Comparison of ENCODE assay signal across 32 cellular contexts in genomic region chr4:145048817-145049216, GRCh38.
"Had no signal": no experiment of that assay in that cellular context is flagged by ENCODE, and none has a peak within 500 bp of the region (broad histone marks: within the 10 kb centered on the region; RNA-seq: fewer than 3 reads in every experiment).

No MANE protein-coding gene starts in this region.

- H3K4me3 Mint-ChIP-seq: activated B cell treated with CpG ODN at 0.5 μM for 24 hours; activated CD4-positive, alpha-beta memory T cell treated with anti-CD3 and anti-CD28 coated beads, Interleukin-2, amount 10 ng/mL, durations not matched to agents 7 days and 5 days; activated CD8-positive, alpha-beta memory T cell treated with anti-CD3 and anti-CD28 coated beads, Interleukin-2, amount 10 ng/mL, durations not matched to agents 7 days and 5 days; activated naive CD4-positive, alpha-beta T cell treated with anti-CD3 and anti-CD28 coated beads, Interleukin-2, amount 50 U/mL, for 24 hours; activated naive CD8-positive, alpha-beta T cell treated with anti-CD3 and anti-CD28 coated beads, Interleukin-2, amount 10 ng/mL, durations not matched to agents 7 days and 5 days; brain had no signal

- DNase-seq: activated B cell treated with CpG ODN at 0.5 μM for 24 hours; activated CD4-positive, alpha-beta memory T cell treated with anti-CD3 and anti-CD28 coated beads, Interleukin-2, amount 10 ng/mL, durations not matched to agents 7 days and 5 days; activated CD4-positive, alpha-beta T cell treated with anti-CD3 and anti-CD28 coated beads for 4 hours; activated CD4-positive, CD25-positive, alpha-beta regulatory T cell treated with anti-CD3 and anti-CD28 coated beads, Interleukin-2, amount 50 U/mL, for 72 hours; activated CD8-positive, alpha-beta memory T cell treated with anti-CD3 and anti-CD28 coated beads for 24 hours; activated CD8-positive, alpha-beta memory T cell treated with anti-CD3 and anti-CD28 coated beads, Interleukin-2, amount 10 ng/mL, durations not matched to agents 7 days and 5 days; activated CD8-positive, alpha-beta memory T cell treated with anti-CD3 and anti-CD28 coated beads, Interleukin-2, amount 50 U/mL, for 48 hours; activated gamma-delta T cell; activated naive CD4-positive, alpha-beta T cell treated with Interleukin-2 at 50 U/mL for 16 hours; activated naive CD8-positive, alpha-beta T cell treated with anti-CD3 and anti-CD28 coated beads, Interleukin-2, amount 10 ng/mL, durations not matched to agents 7 days and 5 days; amygdala; caudate nucleus; cerebellar nuclear complex; NCI-H1092; NCI-H1436 treated with DMSO at 0.1 percent for 48 hours; NCI-H1694 treated with DMSO at 0.1 percent for 48 hours; NCI-H2029; NCI-H345; NCI-H524 treated with DMSO at 0.1 percent for 48 hours; Peyer's patch; RPMI8226; SHP77 treated with DMSO at 0.1 percent for 48 hours; SW 1271; T-helper 1 cell; T-helper 2 cell; T-helper 9 cell had no signal

- H3K4me3 ChIP-seq: Peyer's patch, SJSA1 had no signal

- H3K9me3 Mint-ChIP-seq: activated B cell treated with CpG ODN at 0.5 μM for 24 hours; activated CD4-positive, alpha-beta memory T cell treated with anti-CD3 and anti-CD28 coated beads, Interleukin-2, amount 10 ng/mL, durations not matched to agents 7 days and 5 days; activated naive CD4-positive, alpha-beta T cell treated with anti-CD3 and anti-CD28 coated beads, Interleukin-2, amount 50 U/mL, for 24 hours; activated naive CD8-positive, alpha-beta T cell treated with anti-CD3 and anti-CD28 coated beads, Interleukin-2, amount 10 ng/mL, durations not matched to agents 7 days and 5 days; activated T-helper 2 cell treated with anti-CD3 and anti-CD28 coated beads, Interferon-gamma antibody, Interleukin-2, Interleukin-4, amounts not matched to agents 10 μg/mL and 5 μg/mL and 100 μg/mL, durations not matched to agents 14 hours and 24 hours and 36 hours had no signal

- H3K36me3 ChIP-seq: Peyer's patch had no signal

- H3K9me3 ChIP-seq: Peyer's patch, SJSA1 had no signal

- H3K27ac Mint-ChIP-seq: activated B cell treated with CpG ODN at 0.5 μM for 24 hours; activated CD4-positive, alpha-beta memory T cell treated with anti-CD3 and anti-CD28 coated beads, Interleukin-2, amount 10 ng/mL, durations not matched to agents 7 days and 5 days; activated CD8-positive, alpha-beta memory T cell treated with anti-CD3 and anti-CD28 coated beads, Interleukin-2, amount 10 ng/mL, durations not matched to agents 7 days and 5 days; activated naive CD4-positive, alpha-beta T cell treated with anti-CD3 and anti-CD28 coated beads, Interleukin-2, amount 50 U/mL, for 24 hours; activated naive CD8-positive, alpha-beta T cell treated with anti-CD3 and anti-CD28 coated beads, Interleukin-2, amount 10 ng/mL, durations not matched to agents 7 days and 5 days; activated T-helper 2 cell treated with anti-CD3 and anti-CD28 coated beads, Interferon-gamma antibody, Interleukin-2, Interleukin-4, amounts not matched to agents 10 μg/mL and 5 μg/mL and 100 μg/mL, durations not matched to agents 14 hours and 24 hours and 36 hours; brain had no signal

- H3K27me3 ChIP-seq: Peyer's patch, SJSA1 had no signal

- ATAC-seq: activated CD8-positive, alpha-beta memory T cell treated with anti-CD3 and anti-CD28 coated beads, Interleukin-2, amount 10 ng/mL, durations not matched to agents 7 days and 5 days had no signal

- H3K4me1 Mint-ChIP-seq: activated CD8-positive, alpha-beta memory T cell treated with anti-CD3 and anti-CD28 coated beads, Interleukin-2, amount 10 ng/mL, durations not matched to agents 7 days and 5 days; activated naive CD8-positive, alpha-beta T cell treated with anti-CD3 and anti-CD28 coated beads, Interleukin-2, amount 10 ng/mL, durations not matched to agents 7 days and 5 days had no signal

- H3K4me1 ChIP-seq: Peyer's patch had no signal

- H3K27ac ChIP-seq: KMS-11, Peyer's patch, SJSA1, VCaP had no signal

- H3K27me3 Mint-ChIP-seq: activated B cell treated with CpG ODN at 0.5 μM for 24 hours; activated CD4-positive, alpha-beta memory T cell treated with anti-CD3 and anti-CD28 coated beads, Interleukin-2, amount 10 ng/mL, durations not matched to agents 7 days and 5 days; activated CD8-positive, alpha-beta memory T cell treated with anti-CD3 and anti-CD28 coated beads, Interleukin-2, amount 10 ng/mL, durations not matched to agents 7 days and 5 days; activated naive CD4-positive, alpha-beta T cell treated with anti-CD3 and anti-CD28 coated beads, Interleukin-2, amount 50 U/mL, for 24 hours; activated naive CD8-positive, alpha-beta T cell treated with anti-CD3 and anti-CD28 coated beads, Interleukin-2, amount 10 ng/mL, durations not matched to agents 7 days and 5 days; brain had no signal
